ENCODE assay signal across 1 cellular context in genomic region chr11:129750343-129751292, GRCh38.
TF ChIP-seq lines count a peak whose summit lies in the region.

No MANE protein-coding gene starts in this region.

TF ChIP-seq in HepG2, 621 proteins besides CTCF, POLR2A, EP300 and RAD21 (continued from another document and continues in another):
- TF ChIP-seq NFAT5 (CRISPR knock-in tag; IDR thresholded peaks at IDR 0.05): 0 out of 2 replicates have a peak, but pooled peaks have one; percentile 70
- TF ChIP-seq ZNF142 (CRISPR knock-in tag; IDR thresholded peaks at IDR 0.05): peak; percentile 92
- TF ChIP-seq ZNF772 (CRISPR knock-in tag; IDR thresholded peaks at IDR 0.05): peak; percentile 48; the same call in 1 of the 2 replicates
- TF ChIP-seq FOSL2 (CRISPR knock-in tag; IDR thresholded peaks at IDR 0.05): 0 out of 2 replicates have a peak, but pooled peaks have one; percentile 18
- 0 out of 2 replicates have a peak, but pooled peaks have one; percentile 46 for TF ChIP-seq ZNF451 (CRISPR knock-in tag; IDR thresholded peaks at IDR 0.05)
- TF ChIP-seq SAP130 (CRISPR knock-in tag; IDR thresholded peaks at IDR 0.05; ENCODE audit: low read depth): peak; percentile 34; the same call in 1 of the 2 replicates
- TF ChIP-seq MTF2 (CRISPR knock-in tag; IDR thresholded peaks at IDR 0.05; ENCODE audit: borderline replicate concordance): peak; percentile 88; the same call in 1 of the 2 replicates
- TF ChIP-seq ZNF704 (CRISPR knock-in tag; IDR thresholded peaks at IDR 0.05; ENCODE audit: borderline replicate concordance): no peak
- TF ChIP-seq ZNF407 (CRISPR knock-in tag; IDR thresholded peaks at IDR 0.05; ENCODE audit: not compliant biosample characterization): peak; percentile 36
- peak; percentile 90 for TF ChIP-seq ZMYM4 (CRISPR knock-in tag; IDR thresholded peaks at IDR 0.05)
- peak; percentile 75 for TF ChIP-seq YY1 (IDR thresholded peaks at IDR 0.05; ENCODE audit: insufficient read depth, insufficient replicate concordance, low read depth, low read length)
- TF ChIP-seq KDM5B (CRISPR knock-in tag; IDR thresholded peaks at IDR 0.05; ENCODE audit: borderline replicate concordance): peak; percentile 78; the same call in 1 of the 2 replicates
- TF ChIP-seq ZNF329 (CRISPR knock-in tag; IDR thresholded peaks at IDR 0.05; ENCODE audit: low read depth): 0 out of 2 replicates have a peak, but pooled peaks have one; percentile 64
- TF ChIP-seq ATF6 (CRISPR knock-in tag; conservative IDR thresholded peaks at IDR 0.05): no peak
- TF ChIP-seq PRMT3 (CRISPR knock-in tag; IDR thresholded peaks at IDR 0.05; ENCODE audit: borderline replicate concordance, low read depth): 0 out of 2 replicates have a peak, but pooled peaks have one; percentile 70
- TF ChIP-seq ZBED4 (CRISPR knock-in tag; IDR thresholded peaks at IDR 0.05; ENCODE audit: borderline replicate concordance): peak; percentile 54; the same call in 1 of the 2 replicates
- peak; percentile 85; the same call in 1 of the 2 replicates for TF ChIP-seq CHCHD3 (CRISPR knock-in tag; IDR thresholded peaks at IDR 0.05)
- TF ChIP-seq ZBTB37 (CRISPR knock-in tag; IDR thresholded peaks at IDR 0.05): no peak
